ENCODE assay signal across 22 cellular contexts in genomic region chr10:21036757-21037156, GRCh38.
"Had no signal": no experiment of that assay in that cellular context is flagged by ENCODE, and none has a peak within 500 bp of the region (broad histone marks: within the 10 kb centered on the region; RNA-seq: fewer than 3 reads in every experiment).

No MANE protein-coding gene starts in this region.

- H3K36me3 ChIP-seq: Peyer's patch, SJSA1 had no signal

- H3K4me3 ChIP-seq: PC-9, Peyer's patch, SJSA1, SK-N-MC had no signal

- H3K9me3 ChIP-seq: Peyer's patch, SJSA1 had no signal

- H3K27me3 ChIP-seq: Peyer's patch, SJSA1 had no signal

- H3K4me2 ChIP-seq: PC-9 had no signal

- H3K27ac ChIP-seq: PC-9, Peyer's patch, SJSA1, SK-N-MC had no signal

- H3K4me1 ChIP-seq: Peyer's patch, SJSA1 had no signal

- DNase-seq: IMR-90; NCI-H1092; NCI-H1105 treated with DMSO at 0.1 percent for 48 hours; NCI-H1417 treated with DMSO at 0.1 percent for 48 hours; NCI-H146; NCI-H1694 treated with DMSO at 0.1 percent for 48 hours; NCI-H1930; NCI-H2081; NCI-H2107; NCI-H2227 treated with DMSO at 0.1 percent for 48 hours; NCI-H524; NCI-H526 treated with DMSO at 0.1 percent for 48 hours; NCI-H748 treated with DMSO at 0.1 percent for 48 hours; NK-92 treated with Interleukin-12 subunit alpha and Interleukin-12 subunit beta, amount 100 ng/mL, for 24 hours; OCI-M1; PC-9; Peyer's patch; Right ventricle myocardium superior; RPMI8226; SIG-M5 had no signal

- H2AFZ ChIP-seq: PC-9 had no signal
